ENCODE assay signal across 12 cellular contexts in genomic region chr4:101337688-101338087, GRCh38. TPM values are rescaled to one million over a fixed set of nuclear protein-coding genes. Genes with fewer than 3 reads are reported as not detected.
DNase-seq lines count a peak whose midpoint lies in the region; ATAC-seq, FAIRE-seq and TF ChIP-seq lines count a peak whose summit lies in the region.
"Had no signal": no experiment of that assay in that cellular context is flagged by ENCODE, and none has a peak within 500 bp of the region (broad histone marks: within the 10 kb centered on the region; RNA-seq: fewer than 3 reads in every experiment).

No MANE protein-coding gene starts in this region.

- H3K9me3 ChIP-seq in transverse colon: no peaks in the 10 kb centered on the region
- H3K9me3 ChIP-seq: SJCRH30 had no signal

- H3K27ac ChIP-seq in transverse colon: no peak overlapping the region
- H3K27ac ChIP-seq: KMS-11, SJCRH30 had no signal

- FAIRE-seq in RCC 7860 (lab: Jason Lieb, UNC): peak; percentile 35

- peak; percentile 76 for DNase-seq in ELR (ENCODE audit: low read depth)
- DNase-seq in RCC 7860 (ENCODE audit: low spot score): peak; percentile 17
- DNase-seq in skeletal muscle cell (ENCODE audit: low read depth): peak; percentile 8
- DNase-seq in posterior vena cava (ENCODE audit: low spot score): no peak
- no peak for DNase-seq in GM10266 (ENCODE audit: extremely low spot score)
- no peak for DNase-seq in SHP77 treated with DMSO at 0.1 percent for 48 hours (lab: John Stamatoyannopoulos, UW)
- no peak for DNase-seq in transverse colon
- DNase-seq: hippocampal formation, right cardiac atrium, SJCRH30 had no signal

- TF ChIP-seq EP300 in transverse colon (IDR thresholded peaks at IDR 0.05; ENCODE audit: low read depth): no peak

- intact Hi-C loops in posterior vena cava (cut with DNase I) (no loop called here), transverse colon (cut with DNase I; ENCODE audit: low total_unique reads) (no loop called here)

- TF ChIP-seq POLR2A in transverse colon (IDR thresholded peaks at IDR 0.05): no peak

- no peaks in the 10 kb centered on the region for H3K36me3 ChIP-seq in transverse colon
- H3K36me3 ChIP-seq: SJCRH30 had no signal

- peak; percentile 39 for ATAC-seq in esophagus mucosa

- H3K4me1 ChIP-seq in transverse colon: peaks cover 0 to 16% (median 2%) of the 10 kb centered on the region in 4 donors
- H3K4me1 ChIP-seq: SJCRH30 had no signal

- H3K27me3 ChIP-seq in transverse colon: no peaks in the 10 kb centered on the region
- H3K27me3 ChIP-seq: SJCRH30 had no signal

- H3K4me3 ChIP-seq in skeletal muscle cell (ENCODE audit: low read depth, low read length) (no peak overlapping the region), transverse colon (no peak overlapping the region)
- H3K4me3 ChIP-seq: SJCRH30 had no signal

- TF ChIP-seq CTCF in GM10266 (IDR thresholded peaks at IDR 0.05; ENCODE audit: control insufficient read depth, insufficient read depth, low read depth, missing control alignments) (no peak), transverse colon (IDR thresholded peaks at IDR 0.05) (no peak)

- 90% methylated on average over 4 of the region's 4 CpGs; no CpG with 5 or more reads in 1 of the 2 donors for WGBS in transverse colon (ENCODE audit: low coverage in 1 of 2), 2 donors

- in situ Hi-C loops in transverse colon (cut with MboI; ENCODE audit: low pct_ligation_motif_present in 1 of 4, low pct_unique_long_range_greater_than_20kb in 1 of 4, low sequenced_read_pairs in 3 of 4): no loop called here

RNA-seq across cellular contexts. Expression of gene PPP3CA, which starts 9.6 kb away (rescaled TPM):
- 18.5 TPM for total RNA-seq in esophagus mucosa
- total RNA-seq in posterior vena cava: 10 to 100 TPM; 45.2 to 58.2 TPM
- total RNA-seq in transverse colon: 10 to 100 TPM; 29.2 to 50.7 (median 37.7) TPM

Comparison
In these comparisons a context has a peak if more than half of its experiments do, and no peak if none do; other contexts are left out.
1. DNase-seq: peak in ELR (single experiment), RCC 7860 (single experiment) and skeletal muscle cell (single experiment); none in posterior vena cava (single experiment), GM10266 (single experiment), SHP77 treated with DMSO at 0.1 percent for 48 hours (single experiment) and transverse colon (single experiment).